Comparison of ENCODE assay signal across 1 cellular context in genomic region chr15:87609474-87609873, GRCh38.
TF ChIP-seq lines count a peak whose summit lies in the region.

No MANE protein-coding gene starts in this region.

TF ChIP-seq in GM23338, 12 proteins besides CTCF, POLR2A, EP300 and RAD21 (continued from another document):
- TF ChIP-seq ZNF462 (CRISPR knock-in tag; IDR thresholded peaks at IDR 0.05) (no peak), EZH2 (IDR thresholded peaks at IDR 0.05; ENCODE audit: low read depth, unreplicated experiment) (no peak), CREB1 (CRISPR knock-in tag; IDR thresholded peaks at IDR 0.05; ENCODE audit: low read depth) (no peak), NANOG (IDR thresholded peaks at IDR 0.05; ENCODE audit: borderline replicate concordance) (no peak), JUNB (IDR thresholded peaks at IDR 0.05; ENCODE audit: unreplicated experiment) (no peak), ETS1 (IDR thresholded peaks at IDR 0.05) (no peak), STAT1 (IDR thresholded peaks at IDR 0.05; ENCODE audit: unreplicated experiment) (no peak)
